8 cellular contexts compared by ENCODE assay signal in genomic region chrX:110847334-110847733, GRCh38. TPM values are rescaled to one million over a fixed set of nuclear protein-coding genes. Genes with fewer than 3 reads are reported as not detected.
A peak's percentile ranks its signal among the peaks of the same experiment; 100 is the strongest.
DNase-seq lines count a peak whose midpoint lies in the region; ATAC-seq and TF ChIP-seq lines count a peak whose summit lies in the region.

No MANE protein-coding gene starts in this region.

- H3K9ac ChIP-seq in DND-41 (ENCODE audit: low read depth, low read length): no peak overlapping the region

- H2AFZ ChIP-seq in DND-41 (ENCODE audit: low read depth, low read length): no peak overlapping the region

- TF ChIP-seq CTCF in DND-41 (IDR thresholded peaks at IDR 0.05; ENCODE audit: borderline replicate concordance, extremely low read depth, low read length, poor library complexity, severe bottlenecking) (peak; percentile 64), cardiac fibroblast (IDR thresholded peaks at IDR 0.05; ENCODE audit: low read depth, low read length) (peak; percentile 25), left lung (IDR thresholded peaks at IDR 0.05) (peak; percentile 45 to 67), uterus (IDR thresholded peaks at IDR 0.05) (peak; percentile 46 to 66 (median 62))

- H3K36me3 ChIP-seq in DND-41 (ENCODE audit: insufficient read depth, low read length) (no peaks in the 10 kb centered on the region), left lung (no peaks in the 10 kb centered on the region), uterus (no peaks in the 10 kb centered on the region)

- H4K20me1 ChIP-seq in DND-41 (ENCODE audit: insufficient read depth, low read length): no peaks in the 10 kb centered on the region

- H3K27ac ChIP-seq in DND-41 (ENCODE audit: low read length) (no peak overlapping the region), left lung (no peak overlapping the region), uterus (no peak overlapping the region)

- no peaks in the 10 kb centered on the region for H3K4me1 ChIP-seq in DND-41 (ENCODE audit: insufficient read depth, low read length)
- no peaks in the 10 kb centered on the region for H3K4me1 ChIP-seq in left lung
- H3K4me1 ChIP-seq in uterus: no peaks in the 10 kb centered on the region

- intact Hi-C loops in left lung (cut with DNase I) (no loop called here), uterus (cut with DNase I; ENCODE audit: low total_unique reads) (loop anchor here (5.0 kb wide), 1 partner anchor 400 kb away; no protein-coding TSS in a partner anchor)

- ATAC-seq in DND-41 (ENCODE audit: insufficient read depth, low read depth): peak; percentile 81
- peak; percentile 79 for ATAC-seq in GM19395 (IDR thresholded peaks at IDR 0.05; ENCODE audit: unreplicated experiment)
- peak; percentile 55 for ATAC-seq in HG03520 (IDR thresholded peaks at IDR 0.05; ENCODE audit: unreplicated experiment)
- ATAC-seq in left lung: peak; percentile 90

- no peaks in the 10 kb centered on the region for H3K79me2 ChIP-seq in DND-41 (ENCODE audit: insufficient read depth, low read length)

- H3K4me3 ChIP-seq in DND-41 (ENCODE audit: low read depth in 1 of 2, low read length in 2 of 2) (no peak overlapping the region), cardiac fibroblast (replicated peaks in 1 of 2; ENCODE audit: low read depth in 2 of 2, low read length in 2 of 2) (no peak overlapping the region), left lung (no peak overlapping the region), uterus (no peak overlapping the region)

- H3K27me3 ChIP-seq in DND-41 (ENCODE audit: insufficient read depth, low read length, poor library complexity): no peaks in the 10 kb centered on the region
- peaks cover 0 to 6% of the 10 kb centered on the region in 2 donors for H3K27me3 ChIP-seq in left lung
- no peaks in the 10 kb centered on the region for H3K27me3 ChIP-seq in uterus

- DNase-seq in DND-41 (no peak), NCI-H748 treated with DMSO at 0.1 percent for 48 hours (lab: John Stamatoyannopoulos, UW) (peak; percentile 61), cardiac fibroblast (ENCODE audit: low read depth in 2 of 2) (peak; percentile 61 to 70), left lung (no peak), uterus (no peak)
- no peak for DNase-seq in stimulated activated CD4-positive, alpha-beta T cell treated with anti-CD3 and anti-CD28 coated beads, Interleukin-12 subunit alpha, Interleukin-12 subunit beta, amount 100 ng/mL, for 4 hours

- H3K9me3 ChIP-seq in DND-41 (ENCODE audit: insufficient read depth, low read length, severe bottlenecking) (no peaks in the 10 kb centered on the region), left lung (no peaks in the 10 kb centered on the region), uterus (no peaks in the 10 kb centered on the region)

- no peak for TF ChIP-seq POLR2A in uterus (IDR thresholded peaks at IDR 0.05)

- H3K4me2 ChIP-seq in DND-41 (ENCODE audit: insufficient read depth, low read length): no peak overlapping the region

RNA-seq across cellular contexts. Expression of gene CHRDL1, which starts 51.7 kb away (rescaled TPM):
- 10 to 100 TPM; 31.2 to 58.5 TPM for total RNA-seq in left lung
- total RNA-seq in uterus: 10 to 100 TPM; 27.4 to 90.2 (median 56.5) TPM

Comparison
In these comparisons a context has a peak if more than half of its experiments do, and no peak if none do; other contexts are left out.
1. DNase-seq: peak in NCI-H748 treated with DMSO at 0.1 percent for 48 hours (single experiment) and cardiac fibroblast (2 of 2); none in DND-41 (single experiment), left lung (0 of 2), uterus (0 of 2) and stimulated activated CD4-positive, alpha-beta T cell treated with anti-CD3 and anti-CD28 coated beads, Interleukin-12 subunit alpha, Interleukin-12 subunit beta, amount 100 ng/mL, for 4 hours (single experiment).
2. Peak in every context shown above with its lines, with median percentiles within 50 percentile points of each other: ATAC-seq and CTCF ChIP-seq.